ENCODE assay signal across 8 cellular contexts in the genomic region with DNA sequence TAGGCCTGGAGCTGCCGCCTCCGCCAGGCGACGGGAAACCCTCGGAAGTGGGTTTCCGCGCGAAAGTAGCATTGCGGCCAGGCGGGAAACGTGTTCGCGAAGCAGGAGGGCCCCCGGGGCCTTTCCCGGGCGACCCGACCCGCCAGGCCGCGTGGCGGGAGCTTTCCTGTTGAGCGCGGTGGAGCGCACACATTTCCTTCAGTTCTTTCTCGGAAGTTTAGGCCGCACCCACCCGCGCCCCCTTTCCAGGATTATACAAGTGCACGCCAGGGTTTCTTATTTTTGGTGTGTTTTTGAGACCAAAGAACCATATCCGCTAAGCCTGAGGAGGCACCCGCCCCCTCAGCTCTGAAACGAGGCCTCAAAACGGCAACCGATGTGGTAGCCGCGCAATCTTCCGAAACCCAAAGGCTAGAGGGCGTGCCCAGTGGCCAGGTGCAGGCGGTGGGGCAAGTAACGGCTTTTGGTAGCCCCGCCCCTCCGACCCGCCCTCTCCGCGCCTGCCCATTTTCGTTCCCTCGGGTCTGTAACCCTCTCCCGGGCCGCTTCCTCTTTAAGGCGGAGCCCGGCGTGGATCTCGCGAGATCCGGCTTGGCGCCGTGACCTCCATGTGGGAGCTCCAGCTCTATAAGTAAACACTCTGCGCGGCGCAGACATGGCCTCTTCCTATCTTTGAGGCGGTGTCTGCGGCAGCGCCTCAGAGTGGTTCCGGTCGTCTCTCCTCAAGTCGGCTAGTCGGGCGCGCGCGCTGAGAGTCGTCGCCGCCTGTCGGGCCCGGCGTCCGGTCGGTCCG. TPM values are rescaled to one million over a fixed set of nuclear protein-coding genes. Genes with fewer than 3 reads are reported as not detected.
DNase-seq lines count a peak whose midpoint lies in the region; ATAC-seq and TF ChIP-seq lines count a peak whose summit lies in the region.

A gene with protein sequence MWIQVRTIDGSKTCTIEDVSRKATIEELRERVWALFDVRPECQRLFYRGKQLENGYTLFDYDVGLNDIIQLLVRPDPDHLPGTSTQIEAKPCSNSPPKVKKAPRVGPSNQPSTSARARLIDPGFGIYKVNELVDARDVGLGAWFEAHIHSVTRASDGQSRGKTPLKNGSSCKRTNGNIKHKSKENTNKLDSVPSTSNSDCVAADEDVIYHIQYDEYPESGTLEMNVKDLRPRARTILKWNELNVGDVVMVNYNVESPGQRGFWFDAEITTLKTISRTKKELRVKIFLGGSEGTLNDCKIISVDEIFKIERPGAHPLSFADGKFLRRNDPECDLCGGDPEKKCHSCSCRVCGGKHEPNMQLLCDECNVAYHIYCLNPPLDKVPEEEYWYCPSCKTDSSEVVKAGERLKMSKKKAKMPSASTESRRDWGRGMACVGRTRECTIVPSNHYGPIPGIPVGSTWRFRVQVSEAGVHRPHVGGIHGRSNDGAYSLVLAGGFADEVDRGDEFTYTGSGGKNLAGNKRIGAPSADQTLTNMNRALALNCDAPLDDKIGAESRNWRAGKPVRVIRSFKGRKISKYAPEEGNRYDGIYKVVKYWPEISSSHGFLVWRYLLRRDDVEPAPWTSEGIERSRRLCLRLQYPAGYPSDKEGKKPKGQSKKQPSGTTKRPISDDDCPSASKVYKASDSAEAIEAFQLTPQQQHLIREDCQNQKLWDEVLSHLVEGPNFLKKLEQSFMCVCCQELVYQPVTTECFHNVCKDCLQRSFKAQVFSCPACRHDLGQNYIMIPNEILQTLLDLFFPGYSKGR (plus strand): TSS at position 628 of the 793 bp plus-strand sequence. CDS start 292 bp downstream, outside the sequence.

- H3K9me2 ChIP-seq in SK-N-SH: no peaks in the 10 kb centered on the region

- peaks cover 8% of the 10 kb centered on the region in 2 experiments; a peak in 3 of 4 replicates for H3K4me1 ChIP-seq in SK-N-SH (ENCODE audit: control insufficient read depth in 1 of 2, insufficient read depth in 2 of 2, low read depth in 1 of 2, low read length in 1 of 2)
- peaks cover 9% of the 10 kb centered on the region for H3K4me1 ChIP-seq in testis

- POLR2A ChIA-PET in SK-N-SH (lab: Yijun Ruan, JAX): interaction anchor here (0.7 to 1.5 kb wide), 6 partner anchors 12 to 591 kb away, joined by 3 to 6 read pairs (median 4); a partner anchor contains a TSS

- peak; percentile 12; the same call in 1 of the 2 replicates for TF ChIP-seq CTCF in SK-N-SH (IDR thresholded peaks at IDR 0.05)
- TF ChIP-seq CTCF in omental fat pad (IDR thresholded peaks at IDR 0.05): no peak
- no peak for TF ChIP-seq CTCF in testis (IDR thresholded peaks at IDR 0.05)

- no peaks in the 10 kb centered on the region for H3K9me3 Mint-ChIP-seq in activated naive CD4-positive, alpha-beta T cell treated with anti-CD3 and anti-CD28 coated beads, Interleukin-2, amount 50 U/mL, for 24 hours

- H3K36me3 ChIP-seq in SK-N-SH (replicated peaks in 1 of 2; ENCODE audit: control insufficient read depth in 1 of 2, insufficient read depth in 2 of 2, low read length in 1 of 2) (peaks cover 3 to 11% of the 10 kb centered on the region in 2 experiments), testis (ENCODE audit: low read depth, missing control alignments) (no peaks in the 10 kb centered on the region)

- peaks cover 36% of the 10 kb centered on the region for H3K4me1 Mint-ChIP-seq in activated naive CD4-positive, alpha-beta T cell treated with anti-CD3 and anti-CD28 coated beads, Interleukin-2, amount 50 U/mL, for 24 hours

- 15% methylated on average over 29 of the region's 80 CpGs for WGBS in SK-N-SH (ENCODE audit: low lambda C conversion rate)
- WGBS in testis, 2 donors: 0 to 3% methylated on average over 41 to 69 of the region's 80 CpGs

- H2AFZ ChIP-seq in SK-N-SH (ENCODE audit: low read depth): peak within 1 kb of the TSS; percentile 100

- H3K4me3 ChIP-seq in SK-N-SH (ENCODE audit: low read depth in 2 of 2, low read length in 1 of 2): peak within 1 kb of the TSS; percentile 95 to 96
- H3K4me3 ChIP-seq in testis: peak within 1 kb of the TSS; percentile 70 to 92

- no peak for TF ChIP-seq EP300 in SK-N-SH (IDR thresholded peaks at IDR 0.05; ENCODE audit: borderline replicate concordance in 1 of 2, low read depth in 1 of 2, low read length in 1 of 2)

- no peak for TF ChIP-seq RAD21 in SK-N-SH (IDR thresholded peaks at IDR 0.05; ENCODE audit: low read length)

- CTCF ChIA-PET in SK-N-SH (lab: Yijun Ruan, JAX): interaction anchor here (0.9 to 2.5 kb wide), 6 partner anchors 10 to 155 kb away, joined by 3 to 10 read pairs (median 4); no protein-coding TSS in a partner anchor

- H3K27ac Mint-ChIP-seq in activated naive CD4-positive, alpha-beta T cell treated with anti-CD3 and anti-CD28 coated beads, Interleukin-2, amount 50 U/mL, for 24 hours: peak within 1 kb of the TSS; percentile 98

- H3K9ac ChIP-seq in SK-N-SH: peak within 1 kb of the TSS; percentile 95

- peak; percentile 96 for DNase-seq in GM04504 (ENCODE audit: low read depth)
- DNase-seq in NCI-H1048 (lab: John Stamatoyannopoulos, UW): peak; percentile 98
- DNase-seq in SK-N-SH: peak; percentile 98
- DNase-seq in glomerular endothelial cell (ENCODE audit: extremely low read depth, low read depth, low spot score): peak; percentile 77
- DNase-seq in omental fat pad (ENCODE audit: low spot score): peak; percentile 98
- DNase-seq in testis: peak; percentile 100

- peak; percentile 77 for ATAC-seq in HG02571 (IDR thresholded peaks at IDR 0.05; ENCODE audit: unreplicated experiment)
- ATAC-seq in omental fat pad (ENCODE audit: low FRiP score): peak; percentile 99

- H3K27me3 ChIP-seq in SK-N-SH (ENCODE audit: insufficient read depth) (no peaks in the 10 kb centered on the region), testis (no peaks in the 10 kb centered on the region)

- peaks cover 6% of the 10 kb centered on the region for H3K36me3 Mint-ChIP-seq in activated naive CD4-positive, alpha-beta T cell treated with anti-CD3 and anti-CD28 coated beads, Interleukin-2, amount 50 U/mL, for 24 hours

- peak within 1 kb of the TSS; percentile 88 for H3K4me3 Mint-ChIP-seq in activated naive CD4-positive, alpha-beta T cell treated with anti-CD3 and anti-CD28 coated beads, Interleukin-2, amount 50 U/mL, for 24 hours

- H4K20me1 ChIP-seq in SK-N-SH (ENCODE audit: insufficient read depth): peaks cover 33% of the 10 kb centered on the region

- intact Hi-C loops in testis (cut with DNase I; ENCODE audit: low total_unique reads): no loop called here

- H3K27me3 Mint-ChIP-seq in activated naive CD4-positive, alpha-beta T cell treated with anti-CD3 and anti-CD28 coated beads, Interleukin-2, amount 50 U/mL, for 24 hours: no peaks in the 10 kb centered on the region

- no peak for TF ChIP-seq POLR2A in testis (IDR thresholded peaks at IDR 0.05)

- H3K27ac ChIP-seq in SK-N-SH (ENCODE audit: low read depth in 2 of 2, low read length in 1 of 2) (peak within 1 kb of the TSS; percentile 73 to 77), testis (peak within 1 kb of the TSS; percentile 92 to 93)

- peak within 1 kb of the TSS; percentile 94 for H3K4me2 ChIP-seq in SK-N-SH

- no peaks in the 10 kb centered on the region for H3K9me3 ChIP-seq in SK-N-SH
- H3K9me3 ChIP-seq in testis: no peaks in the 10 kb centered on the region

- peaks cover 48% of the 10 kb centered on the region for H3K79me2 ChIP-seq in SK-N-SH (ENCODE audit: insufficient read depth)

- H3F3A ChIP-seq in SK-N-SH (replicated peaks; ENCODE audit: insufficient read depth): peaks cover 24% of the 10 kb centered on the region

TF ChIP-seq in SK-N-SH, 30 proteins besides CTCF, POLR2A, EP300 and RAD21 (continues in another document):
- TF ChIP-seq MEF2A (IDR thresholded peaks at IDR 0.05; ENCODE audit: borderline replicate concordance, low read depth): no peak
- TF ChIP-seq NFIC (IDR thresholded peaks at IDR 0.05; ENCODE audit: borderline replicate concordance): no peak
- TF ChIP-seq, protein P1, sequence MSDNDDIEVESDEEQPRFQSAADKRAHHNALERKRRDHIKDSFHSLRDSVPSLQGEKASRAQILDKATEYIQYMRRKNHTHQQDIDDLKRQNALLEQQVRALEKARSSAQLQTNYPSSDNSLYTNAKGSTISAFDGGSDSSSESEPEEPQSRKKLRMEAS (IDR thresholded peaks at IDR 0.05; ENCODE audit: low read depth): peak; percentile 82; the same call in 1 of the 2 replicates
- TF ChIP-seq, protein P2, sequence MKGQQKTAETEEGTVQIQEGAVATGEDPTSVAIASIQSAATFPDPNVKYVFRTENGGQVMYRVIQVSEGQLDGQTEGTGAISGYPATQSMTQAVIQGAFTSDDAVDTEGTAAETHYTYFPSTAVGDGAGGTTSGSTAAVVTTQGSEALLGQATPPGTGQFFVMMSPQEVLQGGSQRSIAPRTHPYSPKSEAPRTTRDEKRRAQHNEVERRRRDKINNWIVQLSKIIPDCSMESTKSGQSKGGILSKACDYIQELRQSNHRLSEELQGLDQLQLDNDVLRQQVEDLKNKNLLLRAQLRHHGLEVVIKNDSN (IDR thresholded peaks at IDR 0.05; ENCODE audit: borderline replicate concordance, low read depth): peak; percentile 32; the same call in 1 of the 2 replicates
- no peak for TF ChIP-seq TCF12 (IDR thresholded peaks at IDR 0.05)
- TF ChIP-seq FOXM1 (IDR thresholded peaks at IDR 0.05; ENCODE audit: low read depth): no peak
- TF ChIP-seq MXI1 (IDR thresholded peaks at IDR 0.05; ENCODE audit: low read depth, low read length): peak; percentile 89
- TF ChIP-seq, protein P3, sequence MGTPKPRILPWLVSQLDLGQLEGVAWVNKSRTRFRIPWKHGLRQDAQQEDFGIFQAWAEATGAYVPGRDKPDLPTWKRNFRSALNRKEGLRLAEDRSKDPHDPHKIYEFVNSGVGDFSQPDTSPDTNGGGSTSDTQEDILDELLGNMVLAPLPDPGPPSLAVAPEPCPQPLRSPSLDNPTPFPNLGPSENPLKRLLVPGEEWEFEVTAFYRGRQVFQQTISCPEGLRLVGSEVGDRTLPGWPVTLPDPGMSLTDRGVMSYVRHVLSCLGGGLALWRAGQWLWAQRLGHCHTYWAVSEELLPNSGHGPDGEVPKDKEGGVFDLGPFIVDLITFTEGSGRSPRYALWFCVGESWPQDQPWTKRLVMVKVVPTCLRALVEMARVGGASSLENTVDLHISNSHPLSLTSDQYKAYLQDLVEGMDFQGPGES (IDR thresholded peaks at IDR 0.05; ENCODE audit: low read depth, low read length): no peak
- TF ChIP-seq YY1 (IDR thresholded peaks at IDR 0.05; ENCODE audit: low read depth): peak; percentile 80
- TF ChIP-seq GATA2 (CRISPR knock-in tag; IDR thresholded peaks at IDR 0.05): no peak
- 0 out of 2 replicates have a peak, but pooled peaks have one; percentile 12 for TF ChIP-seq RCOR1 (IDR thresholded peaks at IDR 0.05; ENCODE audit: low read length)
- peak; percentile 100 for TF ChIP-seq CHD2 (IDR thresholded peaks at IDR 0.05; ENCODE audit: low read length, partially characterized antibody)
- no peak for TF ChIP-seq FOSL2 (IDR thresholded peaks at IDR 0.05; ENCODE audit: borderline replicate concordance, low read depth)

RNA-seq across cellular contexts. Expression of the gene that starts here (rescaled TPM):
- 24.1 and 39.6 TPM in 2 replicates for polyA plus RNA-seq in SK-N-SH (2012; rRNA removed)
- 16.2 and 21.1 TPM in 2 replicates for polyA plus RNA-seq in SK-N-SH (2012; cell fraction: cytosol; rRNA removed)
- 62.0 and 95.8 TPM in 2 replicates for polyA plus RNA-seq in SK-N-SH (2012; cell fraction: nucleus; rRNA removed)
- total RNA-seq in glomerular endothelial cell: 46.5 and 65.6 TPM in 2 replicates
- total RNA-seq in omental fat pad: 10 to 100 TPM; 33.6 to 74.7 (median 47.4) TPM
- total RNA-seq in testis: 10 to 100 TPM; 56.1 to 59.2 TPM
- polyA plus RNA-seq in testis (ENCODE audit: insufficient read depth, low read depth, low replicate concordance): 36.4 TPM

Comparison
In these comparisons a context has a peak if more than half of its experiments do, and no peak if none do; other contexts are left out.
1. Peak in every context shown above with its lines: DNase-seq, ATAC-seq, H3K4me3 ChIP-seq and H3K27ac ChIP-seq.